16 cellular contexts compared by ENCODE assay signal in genomic region chr19:44986389-44986788, GRCh38. TPM values are rescaled to one million over a fixed set of nuclear protein-coding genes. Genes with fewer than 3 reads are reported as not detected.
DNase-seq lines count a peak whose midpoint lies in the region; ATAC-seq and TF ChIP-seq lines count a peak whose summit lies in the region.
"Had no signal": no experiment of that assay in that cellular context is flagged by ENCODE, and none has a peak within 500 bp of the region (broad histone marks: within the 10 kb centered on the region; RNA-seq: fewer than 3 reads in every experiment).

No MANE protein-coding gene starts in this region.

- H3K4me1 ChIP-seq in neutrophil (ENCODE audit: control insufficient read depth in 1 of 2, insufficient read depth in 1 of 2, low read depth in 1 of 2, low read length in 1 of 2): peaks cover 0 to 5% of the 10 kb centered on the region in 2 experiments

- peaks cover 91% of the 10 kb centered on the region for H3K36me3 ChIP-seq in neutrophil

- H3K27me3 ChIP-seq in neutrophil: no peaks in the 10 kb centered on the region

- no peak for TF ChIP-seq CTCF in neutrophil (IDR thresholded peaks at IDR 0.05)

- no peak overlapping the region for H3K4me3 Mint-ChIP-seq in T-helper 1 cell treated with Interleukin-12 subunit alpha and Interleukin-12 subunit beta and Interleukin-4 antibody, amounts not matched to agents 30 μg/mL and 1 μg/mL, for 36 hours
- no peak overlapping the region for H3K4me3 Mint-ChIP-seq in T-helper 17 cell
- H3K4me3 Mint-ChIP-seq: H9 had no signal

- no peaks in the 10 kb centered on the region for H3K27me3 Mint-ChIP-seq in T-helper 1 cell treated with Interleukin-12 subunit alpha and Interleukin-12 subunit beta and Interleukin-4 antibody, amounts not matched to agents 30 μg/mL and 1 μg/mL, for 36 hours (ENCODE audit: low read depth)
- no peaks in the 10 kb centered on the region for H3K27me3 Mint-ChIP-seq in T-helper 17 cell
- H3K27me3 Mint-ChIP-seq: CD8-positive, alpha-beta memory T cell; IgD-negative memory B cell had no signal

- H3K4me1 Mint-ChIP-seq in T-helper 1 cell treated with Interleukin-12 subunit alpha and Interleukin-12 subunit beta and Interleukin-4 antibody, amounts not matched to agents 30 μg/mL and 1 μg/mL, for 36 hours (ENCODE audit: low read depth): peaks cover 3% of the 10 kb centered on the region
- peaks cover 2% of the 10 kb centered on the region for H3K4me1 Mint-ChIP-seq in T-helper 17 cell
- H3K4me1 Mint-ChIP-seq: CD8-positive, alpha-beta memory T cell; H9 had no signal

- H3K36me3 Mint-ChIP-seq in T-helper 1 cell treated with Interleukin-12 subunit alpha and Interleukin-12 subunit beta and Interleukin-4 antibody, amounts not matched to agents 30 μg/mL and 1 μg/mL, for 36 hours (ENCODE audit: low read depth): peaks cover 19% of the 10 kb centered on the region
- H3K36me3 Mint-ChIP-seq in T-helper 17 cell (ENCODE audit: low read depth): peaks cover 5% of the 10 kb centered on the region

- peak overlapping the region; percentile 27 for H3K27ac ChIP-seq in neutrophil
- H3K27ac ChIP-seq: 22Rv1 had no signal

- peak overlapping the region; percentile 49 for H3K27ac Mint-ChIP-seq in T-helper 1 cell treated with Interleukin-12 subunit alpha and Interleukin-12 subunit beta and Interleukin-4 antibody, amounts not matched to agents 30 μg/mL and 1 μg/mL, for 36 hours
- peak overlapping the region; percentile 79 for H3K27ac Mint-ChIP-seq in T-helper 17 cell
- H3K27ac Mint-ChIP-seq: H9, IgD-negative memory B cell had no signal

- no peaks in the 10 kb centered on the region for H3K9me3 Mint-ChIP-seq in T-helper 1 cell treated with Interleukin-12 subunit alpha and Interleukin-12 subunit beta and Interleukin-4 antibody, amounts not matched to agents 30 μg/mL and 1 μg/mL, for 36 hours
- H3K9me3 Mint-ChIP-seq: CD8-positive, alpha-beta memory T cell; H9; IgD-negative memory B cell had no signal

- DNase-seq in T-helper 1 cell (no peak), T-helper 17 cell (no peak), D341Med (ENCODE audit: low spot score) (no peak), mucosa of gallbladder (ENCODE audit: low spot score) (no peak)
- DNase-seq: CD8-positive, alpha-beta memory T cell; DMS 273 treated with DMSO at 0.1 percent for 48 hours; GOT3; H9 had no signal

- H3K9me3 ChIP-seq in T-helper 17 cell (ENCODE audit: control insufficient read depth, low read length, poor library complexity, severe bottlenecking) (no peaks in the 10 kb centered on the region), neutrophil (no peaks in the 10 kb centered on the region)

- no peak overlapping the region for H3K4me3 ChIP-seq in neutrophil (ENCODE audit: low read depth in 1 of 2, low read length in 1 of 2)

- ATAC-seq in T-helper 17 cell: no peak
- no peak for ATAC-seq in GM21381 (IDR thresholded peaks at IDR 0.05; ENCODE audit: unreplicated experiment)

RNA-seq across cellular contexts. Expression of gene RELB, which starts 14.9 kb away (rescaled TPM):
- total RNA-seq in T-helper 17 cell: 100 to 1,000 TPM; 128 to 136 TPM
- 12.2 TPM for total RNA-seq in mucosa of gallbladder

RNA-seq across cellular contexts. Expression of gene CLPTM1, which starts 31.2 kb away (rescaled TPM):
- total RNA-seq in T-helper 17 cell (10 to 100 TPM; 76.7 to 78.4 TPM), mucosa of gallbladder (149 TPM)

RNA-seq across cellular contexts. Expression of gene APOC2, which starts 40.5 kb away (rescaled TPM):
- total RNA-seq in T-helper 17 cell: not detected
- total RNA-seq in mucosa of gallbladder: 24.8 TPM
- total RNA-seq: A673; CD8-positive, alpha-beta memory T cell; Daoy; H9; HT1080 had no signal

RNA-seq across cellular contexts. Expression of gene APOC4, which starts 44.4 kb away (rescaled TPM):
- total RNA-seq in T-helper 17 cell: not detected
- not detected for total RNA-seq in mucosa of gallbladder
- total RNA-seq: A673; CD8-positive, alpha-beta memory T cell; Daoy; H9; HT1080 had no signal

RNA-seq across cellular contexts. Expression of gene CLASRP, which starts 52.5 kb away (rescaled TPM):
- total RNA-seq in T-helper 17 cell: 100 to 1,000 TPM; 153 to 163 TPM
- total RNA-seq in mucosa of gallbladder: 101 TPM

Comparison
In these comparisons a context has a peak if more than half of its experiments do, and no peak if none do; other contexts are left out.
1. RNA of gene APOC2, which starts 40.5 kb away (total RNA-seq): 24.8 TPM in mucosa of gallbladder (single experiment); not detected in T-helper 17 cell; every median in the first group is over 10 times any median in the second.